19 cellular contexts compared by ENCODE assay signal in the genomic region with DNA sequence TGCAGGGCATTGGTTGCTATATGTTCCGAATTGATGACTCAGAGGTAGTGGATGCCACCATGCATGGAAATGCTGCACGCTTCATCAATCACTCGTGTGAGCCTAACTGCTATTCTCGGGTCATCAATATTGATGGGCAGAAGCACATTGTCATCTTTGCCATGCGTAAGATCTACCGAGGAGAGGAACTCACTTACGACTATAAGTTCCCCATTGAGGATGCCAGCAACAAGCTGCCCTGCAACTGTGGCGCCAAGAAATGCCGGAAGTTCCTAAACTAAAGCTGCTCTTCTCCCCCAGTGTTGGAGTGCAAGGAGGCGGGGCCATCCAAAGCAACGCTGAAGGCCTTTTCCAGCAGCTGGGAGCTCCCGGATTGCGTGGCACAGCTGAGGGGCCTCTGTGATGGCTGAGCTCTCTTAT. TPM values are rescaled to one million over a fixed set of nuclear protein-coding genes. Genes with fewer than 3 reads are reported as not detected.
DNase-seq lines count a peak whose midpoint lies in the region; ATAC-seq and TF ChIP-seq lines count a peak whose summit lies in the region.
"Had no signal": no experiment of that assay in that cellular context is flagged by ENCODE, and none has a peak within 500 bp of the region (broad histone marks: within the 10 kb centered on the region; RNA-seq: fewer than 3 reads in every experiment).

No MANE protein-coding gene starts in this region.

- no peak overlapping the region for H3K4me3 Mint-ChIP-seq in endodermal cell
- H3K4me3 Mint-ChIP-seq in HFFc6: no peak overlapping the region
- no peak overlapping the region for H3K4me3 Mint-ChIP-seq in stimulated activated naive CD8-positive, alpha-beta T cell treated with anti-CD3 and anti-CD28 coated beads, Interleukin-15, amount 100 ng/mL, for 72 hours

- H2BK15ac ChIP-seq in mesendoderm (replicated peaks; ENCODE audit: low read depth): no peak overlapping the region

- H3K4ac ChIP-seq in mesendoderm (ENCODE audit: low read depth, low read length): no peak overlapping the region

- H3K9me3 Mint-ChIP-seq in endodermal cell (no peaks in the 10 kb centered on the region), HFFc6 (no peaks in the 10 kb centered on the region)
- H3K9me3 Mint-ChIP-seq in stimulated activated naive CD8-positive, alpha-beta T cell treated with anti-CD3 and anti-CD28 coated beads, Interleukin-15, amount 100 ng/mL, for 72 hours: no peaks in the 10 kb centered on the region

- ATAC-seq in GM18861 (IDR thresholded peaks at IDR 0.05; ENCODE audit: unreplicated experiment) (peak; percentile 66), GM21737 (IDR thresholded peaks at IDR 0.05; ENCODE audit: unreplicated experiment) (no peak)
- no peak for ATAC-seq in stimulated activated naive CD8-positive, alpha-beta T cell treated with anti-CD3 and anti-CD28 coated beads, Interleukin-15, amount 100 ng/mL, for 72 hours
- ATAC-seq: left lobe of liver had no signal

- H4K8ac ChIP-seq in mesendoderm (ENCODE audit: low read depth, low read length): no peak overlapping the region

- no peaks in the 10 kb centered on the region for H3K9me3 ChIP-seq in BLaER1
- no peaks in the 10 kb centered on the region for H3K9me3 ChIP-seq in endodermal cell (ENCODE audit: control insufficient read depth, low read length)
- H3K9me3 ChIP-seq: esophagus muscularis mucosa, pancreas had no signal

- H2BK120ac ChIP-seq in mesendoderm (ENCODE audit: low read depth, low read length): no peak overlapping the region

- H3K27ac ChIP-seq in BLaER1 (peak overlapping the region; percentile 79), HL-60 (replicated peaks) (peak overlapping the region; percentile 44), endodermal cell (ENCODE audit: low read depth, low read length) (no peak overlapping the region), mesendoderm (ENCODE audit: low read depth, low read length) (no peak overlapping the region)
- H3K27ac ChIP-seq: pancreas, SK-N-MC had no signal

- H3K36me3 Mint-ChIP-seq in endodermal cell (ENCODE audit: low read depth) (peaks cover 59% of the 10 kb centered on the region), HFFc6 (ENCODE audit: low read depth) (peaks cover 24% of the 10 kb centered on the region)

- no peak overlapping the region for H3K18ac ChIP-seq in mesendoderm (ENCODE audit: low read length)

- no peak overlapping the region for H2AK5ac ChIP-seq in mesendoderm (ENCODE audit: low read length)

- no peaks in the 10 kb centered on the region for H3K27me3 ChIP-seq in BLaER1
- H3K27me3 ChIP-seq in HL-60 (ENCODE audit: insufficient read depth, poor library complexity, severe bottlenecking): no peaks in the 10 kb centered on the region
- H3K27me3 ChIP-seq in endodermal cell (ENCODE audit: control insufficient read depth, insufficient read depth, low read length, poor library complexity, severe bottlenecking): no peaks in the 10 kb centered on the region
- no peaks in the 10 kb centered on the region for H3K27me3 ChIP-seq in mesendoderm (ENCODE audit: insufficient read depth, low read length, poor library complexity)
- H3K27me3 ChIP-seq: esophagus muscularis mucosa, pancreas had no signal

- DNase-seq in HL-60 (ENCODE audit: low read depth in 1 of 2, low spot score in 1 of 2): peak; percentile 51 to 87
- no peak for DNase-seq in endodermal cell
- DNase-seq in HFFc6: no peak
- DNase-seq in mesendoderm: no peak
- DNase-seq in stimulated activated naive CD8-positive, alpha-beta T cell treated with anti-CD3 and anti-CD28 coated beads, Interleukin-15, amount 100 ng/mL, for 72 hours: no peak
- DNase-seq: activated CD4-positive, alpha-beta T cell treated with anti-CD3 and anti-CD28 coated beads for 48 hours; amygdala; KBM-7; NCI-H1092 treated with DMSO at 0.1 percent for 48 hours; NCI-H2107; NCI-H524 treated with DMSO at 0.1 percent for 48 hours; pancreas; stimulated activated CD4-positive, alpha-beta T cell treated with anti-CD3 and anti-CD28 coated beads, Interleukin-2, amount 100 ng/mL, for 48 hours had no signal

- H4K5ac ChIP-seq in mesendoderm (ENCODE audit: low read length): no peak overlapping the region

- H3K36me3 ChIP-seq in BLaER1 (peaks cover 83% of the 10 kb centered on the region), endodermal cell (ENCODE audit: control insufficient read depth, insufficient read depth, low read length) (peaks cover 79% of the 10 kb centered on the region), mesendoderm (ENCODE audit: control insufficient read depth, insufficient read depth, low read length) (peaks cover 21% of the 10 kb centered on the region)

- peaks cover 47% of the 10 kb centered on the region for H4K20me1 ChIP-seq in BLaER1

- H3K79me1 ChIP-seq in mesendoderm (ENCODE audit: low read length): no peaks in the 10 kb centered on the region

- no peak overlapping the region for H2BK5ac ChIP-seq in mesendoderm (ENCODE audit: low read length)

- peaks cover 71% of the 10 kb centered on the region for H3K4me1 ChIP-seq in BLaER1
- peaks cover 4% of the 10 kb centered on the region for H3K4me1 ChIP-seq in endodermal cell (ENCODE audit: control insufficient read depth, insufficient read depth, low read length)
- H3K4me1 ChIP-seq in mesendoderm (ENCODE audit: control insufficient read depth, low read depth, low read length): no peaks in the 10 kb centered on the region
- H3K4me1 ChIP-seq: pancreas had no signal

- H3K23ac ChIP-seq in mesendoderm (ENCODE audit: low read length): no peak overlapping the region

- TF ChIP-seq CTCF in HL-60 (IDR thresholded peaks at IDR 0.05; ENCODE audit: insufficient read depth, low read length): no peak
- TF ChIP-seq CTCF in endodermal cell (conservative IDR thresholded peaks at IDR 0.05): no peak
- no peak for TF ChIP-seq CTCF in HFFc6 (IDR thresholded peaks at IDR 0.05)

- H3K79me2 ChIP-seq in mesendoderm (ENCODE audit: control insufficient read depth, insufficient read depth, low read length): no peaks in the 10 kb centered on the region

- 94 to 95% methylated on average over 11 to 13 of the region's 13 CpGs for WGBS in endodermal cell (ENCODE audit: insufficient coverage in 1 of 2, insufficient read length in 1 of 2), 2 experiments
- WGBS in mesendoderm (ENCODE audit: extremely low coverage, insufficient coverage, low lambda C conversion rate): no CpG with 5 or more reads among the region's 13 CpGs

- H3K4me3 ChIP-seq in BLaER1: no peak overlapping the region
- H3K4me3 ChIP-seq in HL-60 (replicated peaks; ENCODE audit: insufficient read depth, low read length): no peak overlapping the region
- H3K4me3 ChIP-seq in endodermal cell (ENCODE audit: low read length): no peak overlapping the region
- no peak overlapping the region for H3K4me3 ChIP-seq in mesendoderm (ENCODE audit: low read length)
- H3K4me3 ChIP-seq: esophagus muscularis mucosa, pancreas, SK-N-MC had no signal

- H3K56ac ChIP-seq in mesendoderm (ENCODE audit: low read length): no peak overlapping the region

- H3K27me3 Mint-ChIP-seq in endodermal cell (ENCODE audit: insufficient read depth) (no peaks in the 10 kb centered on the region), HFFc6 (ENCODE audit: insufficient read depth) (peaks cover 2% of the 10 kb centered on the region; the same call in 1 of the 2 replicates)
- no peaks in the 10 kb centered on the region for H3K27me3 Mint-ChIP-seq in stimulated activated naive CD8-positive, alpha-beta T cell treated with anti-CD3 and anti-CD28 coated beads, Interleukin-15, amount 100 ng/mL, for 72 hours

- peak overlapping the region; percentile 51; the same call in 1 of the 2 replicates for H3K9ac ChIP-seq in BLaER1
- H3K9ac ChIP-seq in endodermal cell (ENCODE audit: extremely low read depth, low read length, poor library complexity, severe bottlenecking): no peak overlapping the region
- H3K9ac ChIP-seq in mesendoderm (ENCODE audit: low read length): no peak overlapping the region

- H3K27ac Mint-ChIP-seq in endodermal cell: peak overlapping the region; percentile 26
- no peak overlapping the region for H3K27ac Mint-ChIP-seq in HFFc6
- H3K27ac Mint-ChIP-seq in stimulated activated naive CD8-positive, alpha-beta T cell treated with anti-CD3 and anti-CD28 coated beads, Interleukin-15, amount 100 ng/mL, for 72 hours: no peak overlapping the region

- peaks cover 21% of the 10 kb centered on the region for H3K4me1 Mint-ChIP-seq in endodermal cell
- H3K4me1 Mint-ChIP-seq in HFFc6 (ENCODE audit: low read depth): no peaks in the 10 kb centered on the region
- H3K4me1 Mint-ChIP-seq in stimulated activated naive CD8-positive, alpha-beta T cell treated with anti-CD3 and anti-CD28 coated beads, Interleukin-15, amount 100 ng/mL, for 72 hours: peaks cover 8% of the 10 kb centered on the region

- H3K4me2 ChIP-seq in BLaER1: peak overlapping the region; percentile 72
- H3K4me2 ChIP-seq in mesendoderm (ENCODE audit: low read length): no peak overlapping the region

RNA-seq across cellular contexts. Expression of a gene that starts 5.4 kb away (rescaled TPM):
- under 1 TPM; 0.42 to 0.46 TPM for total RNA-seq in endodermal cell
- not detected for polyA plus RNA-seq in endodermal cell (2013, experiment 1 of 2)
- polyA plus RNA-seq in endodermal cell (2013, experiment 2 of 2): 0.33 TPM
- under 1 TPM in 5 of 6 experiments, not detected in 1; 0.25 to 0.88 (median 0.52) TPM for total RNA-seq in HFFc6 (2021; fragmentation: NEBNext Ultra II Directional; extraction: Animal tissue kit (Norgen Biotek cat#: 25700))
- 0.10 TPM for polyA plus RNA-seq in mesendoderm (2013, experiment 1 of 2)
- 0.17 TPM for polyA plus RNA-seq in mesendoderm (2013, experiment 2 of 2)

RNA-seq across cellular contexts. Expression of a gene that starts 9.1 kb away (rescaled TPM):
- total RNA-seq in endodermal cell: 10 to 100 TPM; 22.4 to 30.6 TPM
- polyA plus RNA-seq in endodermal cell (2013, experiment 1 of 2): 24.2 TPM
- 24.8 TPM for polyA plus RNA-seq in endodermal cell (2013, experiment 2 of 2)
- total RNA-seq in HFFc6 (2021; fragmentation: NEBNext Ultra II Directional; extraction: Animal tissue kit (Norgen Biotek cat#: 25700)): 10 to 100 TPM; 10.8 to 17.1 (median 14.0) TPM
- polyA plus RNA-seq in mesendoderm (2013, experiment 1 of 2): 8.0 TPM
- polyA plus RNA-seq in mesendoderm (2013, experiment 2 of 2): 7.6 TPM

RNA-seq across cellular contexts. Expression of a gene that starts 43.8 kb away (rescaled TPM):
- 10 to 100 TPM in 1 of 2 donors, 1 to 10 TPM in 1; 9.1 to 13.7 TPM for total RNA-seq in endodermal cell
- 26.6 TPM for polyA plus RNA-seq in endodermal cell (2013, experiment 1 of 2)
- 24.0 TPM for polyA plus RNA-seq in endodermal cell (2013, experiment 2 of 2)
- total RNA-seq in HFFc6 (2021; fragmentation: NEBNext Ultra II Directional; extraction: Animal tissue kit (Norgen Biotek cat#: 25700)): 10 to 100 TPM; 17.3 to 22.4 (median 20.2) TPM
- 16.5 TPM for polyA plus RNA-seq in mesendoderm (2013, experiment 1 of 2)
- 15.3 TPM for polyA plus RNA-seq in mesendoderm (2013, experiment 2 of 2)

RNA-seq across cellular contexts. Expression of a gene that starts 50.3 kb away (rescaled TPM):
- total RNA-seq in endodermal cell: 100 to 1,000 TPM; 130 to 161 TPM
- polyA plus RNA-seq in endodermal cell (2013, experiment 1 of 2): 133 TPM
- 134 TPM for polyA plus RNA-seq in endodermal cell (2013, experiment 2 of 2)
- total RNA-seq in HFFc6 (2021; fragmentation: NEBNext Ultra II Directional; extraction: Animal tissue kit (Norgen Biotek cat#: 25700)): 100 to 1,000 TPM; 271 to 331 (median 319) TPM
- 171 TPM for polyA plus RNA-seq in mesendoderm (2013, experiment 1 of 2)
- 167 TPM for polyA plus RNA-seq in mesendoderm (2013, experiment 2 of 2)

Comparison
In these comparisons a context has a peak if more than half of its experiments do, and no peak if none do; other contexts are left out.
1. H3K27ac ChIP-seq: peak in BLaER1 (single experiment) and HL-60 (single experiment); none in endodermal cell (single experiment) and mesendoderm (single experiment).
2. DNase-seq: peak in HL-60 (2 of 2); none in endodermal cell (single experiment), HFFc6 (single experiment), mesendoderm (single experiment) and stimulated activated naive CD8-positive, alpha-beta T cell treated with anti-CD3 and anti-CD28 coated beads, Interleukin-15, amount 100 ng/mL, for 72 hours (0 of 2).